Comparison of ENCODE assay signal across 12 cellular contexts in genomic region chr4:177005801-177006230, GRCh38.
DNase-seq lines count a peak whose midpoint lies in the region; ATAC-seq, FAIRE-seq and TF ChIP-seq lines count a peak whose summit lies in the region.
"Had no signal": no experiment of that assay in that cellular context is flagged by ENCODE, and none has a peak within 500 bp of the region (broad histone marks: within the 10 kb centered on the region; RNA-seq: fewer than 3 reads in every experiment).

No MANE protein-coding gene starts in this region.

- POLR2A ChIA-PET in A673 (lab: Charles Lee; ENCODE audit: low non-redundant PET) = no interaction called here

- DNase-seq in A673 (ENCODE audit: low spot score) (peak; percentile 26), H54 (ENCODE audit: insufficient read length, low spot score) (no peak), RWPE2 (ENCODE audit: low spot score) (peak; percentile 66), fibroblast of gingiva (ENCODE audit: low read depth) (peak; percentile 73), mesenteric fat pad (ENCODE audit: low spot score) (no peak), SK-N-DZ (ENCODE audit: low spot score) (no peak)
- no peak for DNase-seq in activated CD8-positive, alpha-beta memory T cell treated with anti-CD3 and anti-CD28 coated beads, Interleukin-2, amount 50 U/mL, for 4 hours
- DNase-seq: activated naive CD8-positive, alpha-beta T cell treated with anti-CD3 and anti-CD28 coated beads, Interleukin-2, amount 50 U/mL, for 24 hours; AML-193; mucosa of descending colon; retina had no signal

- TF ChIP-seq CTCF in A673 (conservative IDR thresholded peaks at IDR 0.05; ENCODE audit: low read depth, low read length) (no peak), RWPE2 (IDR thresholded peaks at IDR 0.05; ENCODE audit: poor library complexity, severe bottlenecking) (no peak)

- peak; percentile 91 for FAIRE-seq in H54 (lab: Jason Lieb, UNC)

- CTCF ChIA-PET in A673 (lab: Charles Lee) = no interaction called here

- H3K27ac ChIP-seq in A673 (ENCODE audit: low read depth, low read length, poor library complexity, severe bottlenecking) (no peak overlapping the region), RWPE2 (ENCODE audit: poor library complexity, severe bottlenecking) (peak overlapping the region; percentile 99)

- H3K4me1 ChIP-seq in A673 (ENCODE audit: insufficient read depth, low read length, poor library complexity, severe bottlenecking) = no peaks in the 10 kb centered on the region
- H3K4me1 ChIP-seq in RWPE2 (ENCODE audit: insufficient read depth, poor library complexity, severe bottlenecking) = peaks cover 69% of the 10 kb centered on the region

- ATAC-seq in RWPE2 (ENCODE audit: low read depth) = peak; percentile 65
- no peak for ATAC-seq in GM19467 (IDR thresholded peaks at IDR 0.05; ENCODE audit: unreplicated experiment)
- ATAC-seq: activated naive CD8-positive, alpha-beta T cell treated with anti-CD3 and anti-CD28 coated beads, Interleukin-2, amount 50 U/mL, for 24 hours; mucosa of descending colon had no signal

- H3K27me3 ChIP-seq in A673 (replicated peaks; ENCODE audit: insufficient read depth, low read depth, low read length, poor library complexity) (peaks cover 3% of the 10 kb centered on the region), RWPE2 (ENCODE audit: insufficient read depth, poor library complexity, severe bottlenecking) (no peaks in the 10 kb centered on the region)

- no peak for TF ChIP-seq POLR2A in H54 (IDR thresholded peaks at IDR 0.05; ENCODE audit: low read depth, low read length)

- H3K9me3 ChIP-seq in A673 (ENCODE audit: low read depth, low read length, poor library complexity, severe bottlenecking) (no peaks in the 10 kb centered on the region), RWPE2 (ENCODE audit: severe bottlenecking) (peaks cover 2% of the 10 kb centered on the region)
- H3K9me3 ChIP-seq: mucosa of descending colon had no signal

- no TSS peak for BruUV-seq in A673 (replicated peaks; lab: Mats Ljungman, UMichigan)

- H3K36me3 ChIP-seq in A673 (ENCODE audit: insufficient read depth, low read length, poor library complexity, severe bottlenecking) = no peaks in the 10 kb centered on the region
- no peaks in the 10 kb centered on the region; the same call in none of the 2 replicates for H3K36me3 ChIP-seq in RWPE2 (ENCODE audit: low read depth)

- H3K4me3 ChIP-seq in A673 (ENCODE audit: low read depth, low read length, poor library complexity, severe bottlenecking) (no peak overlapping the region), RWPE2 (ENCODE audit: severe bottlenecking) (no peak overlapping the region)
- H3K4me3 ChIP-seq: mucosa of descending colon had no signal

- intact Hi-C loops in A673 (cut with micrococcal nuclease; ENCODE audit: unreplicated experiment) = no loop called here

Comparison
In these comparisons a context has a peak if more than half of its experiments do, and no peak if none do; other contexts are left out.
1. DNase-seq: peak in A673 (single experiment), RWPE2 (single experiment) and fibroblast of gingiva (single experiment); none in H54 (single experiment), mesenteric fat pad (single experiment), SK-N-DZ (single experiment) and activated CD8-positive, alpha-beta memory T cell treated with anti-CD3 and anti-CD28 coated beads, Interleukin-2, amount 50 U/mL, for 4 hours (single experiment).